ENCODE assay signal across 36 cellular contexts in the genomic region with DNA sequence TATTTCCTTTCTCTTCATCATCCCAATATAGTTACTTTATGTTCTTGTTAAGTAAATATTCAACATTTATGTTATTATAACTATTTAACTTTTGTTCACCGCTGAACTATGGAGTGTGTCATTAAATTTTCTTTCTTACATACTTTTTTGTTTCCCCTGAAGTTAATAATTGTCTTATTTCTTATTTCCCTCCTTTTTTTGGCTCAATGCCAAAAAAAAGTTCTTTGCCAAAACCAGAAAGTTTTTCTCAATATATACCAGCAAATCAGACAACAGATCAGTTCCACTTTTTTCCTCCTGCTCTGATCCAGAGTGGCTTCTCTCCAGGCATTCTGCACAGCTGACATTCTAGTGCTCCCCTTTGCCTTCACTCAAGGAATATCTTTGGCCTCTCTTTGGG.
"Had no signal": no experiment of that assay in that cellular context is flagged by ENCODE, and none has a peak within 500 bp of the region (broad histone marks: within the 10 kb centered on the region; RNA-seq: fewer than 3 reads in every experiment).

No MANE protein-coding gene starts in this region.

- H3K4me3 ChIP-seq: ascending aorta, cardiac muscle cell, MG63, PC-9 had no signal

- H3K4me2 ChIP-seq: PC-9 had no signal

- DNase-seq: activated CD4-positive, alpha-beta T cell treated with anti-CD3 and anti-CD28 coated beads for 1 hour; activated CD4-positive, alpha-beta T cell treated with anti-CD3 and anti-CD28 coated beads for 48 hours; activated CD4-positive, CD25-positive, alpha-beta regulatory T cell; activated CD8-positive, alpha-beta T cell treated with anti-CD3 and anti-CD28 coated beads for 36 hours; activated effector memory CD4-positive, alpha-beta T cell treated with anti-CD3 and anti-CD28 coated beads, Interleukin-2, amount 50 U/mL, for 16 hours; activated naive CD4-positive, alpha-beta T cell treated with Interleukin-2 at 50 U/mL for 16 hours; activated naive CD8-positive, alpha-beta T cell treated with anti-CD3 and anti-CD28 coated beads, Interleukin-2, amount 10 ng/mL, durations not matched to agents 7 days and 5 days; activated T-cell treated with anti-CD3 and anti-CD28 coated beads, Interleukin-2, amount 50 U/mL, for 1 hour; activated T-cell treated with anti-CD3 and anti-CD28 coated beads, Interleukin-2, amount 50 U/mL, for 72 hours; amygdala; Karpas-422; MG63; NCI-H1048; NCI-H1105 treated with DMSO at 0.1 percent for 48 hours; NCI-H1436; NCI-H1694; NCI-H1930; NCI-H2081 treated with DMSO at 0.1 percent for 48 hours; NCI-H226; NCI-H446 treated with DMSO at 0.1 percent for 48 hours; NCI-H524; NCI-H69; NCI-H82; NK-92 treated with Interleukin-12 subunit alpha and Interleukin-12 subunit beta, amount 100 ng/mL, for 24 hours; PC-9; SIG-M5; T1000; WERI-Rb-1 had no signal

- H3K36me3 ChIP-seq: ascending aorta, cardiac muscle cell, MG63, WERI-Rb-1 had no signal

- H3K4me1 Mint-ChIP-seq: activated naive CD4-positive, alpha-beta T cell treated with anti-CD3 and anti-CD28 coated beads, Interleukin-2, amount 50 U/mL, for 24 hours; activated naive CD8-positive, alpha-beta T cell treated with anti-CD3 and anti-CD28 coated beads, Interleukin-2, amount 10 ng/mL, durations not matched to agents 7 days and 5 days; activated T-helper 17 cell treated with anti-CD3 and anti-CD28 coated beads, Interleukin-2, amount 50 U/mL, for 72 hours; central memory CD8-positive, alpha-beta T cell had no signal

- FAIRE-seq: RCC 7860 had no signal

- H3K27me3 ChIP-seq: ascending aorta, cardiac muscle cell, MG63 had no signal

- H3K27ac Mint-ChIP-seq: activated CD8-positive, alpha-beta T cell treated with anti-CD3 and anti-CD28 coated beads for 36 hours; activated naive CD4-positive, alpha-beta T cell treated with anti-CD3 and anti-CD28 coated beads, Interleukin-2, amount 50 U/mL, for 24 hours; activated naive CD8-positive, alpha-beta T cell treated with anti-CD3 and anti-CD28 coated beads, Interleukin-2, amount 10 ng/mL, durations not matched to agents 7 days and 5 days; activated T-cell treated with anti-CD3 and anti-CD28 coated beads, Interleukin-2, amount 50 U/mL, for 72 hours; activated T-helper 17 cell treated with anti-CD3 and anti-CD28 coated beads, Interleukin-2, amount 50 U/mL, for 72 hours had no signal

- H3K27ac ChIP-seq: ascending aorta, cardiac muscle cell, PC-9, RWPE1, WERI-Rb-1 had no signal

- H3K4me3 Mint-ChIP-seq: activated CD8-positive, alpha-beta T cell treated with anti-CD3 and anti-CD28 coated beads for 36 hours; activated naive CD4-positive, alpha-beta T cell treated with anti-CD3 and anti-CD28 coated beads, Interleukin-2, amount 50 U/mL, for 24 hours; activated naive CD8-positive, alpha-beta T cell treated with anti-CD3 and anti-CD28 coated beads, Interleukin-2, amount 10 ng/mL, durations not matched to agents 7 days and 5 days; activated T-cell treated with anti-CD3 and anti-CD28 coated beads, Interleukin-2, amount 50 U/mL, for 72 hours; activated T-helper 17 cell treated with anti-CD3 and anti-CD28 coated beads, Interleukin-2, amount 50 U/mL, for 72 hours; central memory CD8-positive, alpha-beta T cell had no signal

- H3K36me3 Mint-ChIP-seq: activated naive CD4-positive, alpha-beta T cell treated with anti-CD3 and anti-CD28 coated beads, Interleukin-2, amount 50 U/mL, for 24 hours; activated naive CD8-positive, alpha-beta T cell treated with anti-CD3 and anti-CD28 coated beads, Interleukin-2, amount 10 ng/mL, durations not matched to agents 7 days and 5 days had no signal

- H3K4me1 ChIP-seq: ascending aorta had no signal

- H3K27me3 Mint-ChIP-seq: activated naive CD4-positive, alpha-beta T cell treated with anti-CD3 and anti-CD28 coated beads, Interleukin-2, amount 50 U/mL, for 24 hours; activated naive CD8-positive, alpha-beta T cell treated with anti-CD3 and anti-CD28 coated beads, Interleukin-2, amount 10 ng/mL, durations not matched to agents 7 days and 5 days; activated T-helper 17 cell treated with anti-CD3 and anti-CD28 coated beads, Interleukin-2, amount 50 U/mL, for 72 hours; central memory CD8-positive, alpha-beta T cell had no signal

- H2AFZ ChIP-seq: PC-9 had no signal

- H3K9me3 ChIP-seq: ascending aorta, MG63 had no signal

- ATAC-seq: activated CD8-positive, alpha-beta T cell treated with anti-CD3 and anti-CD28 coated beads for 36 hours; activated T-cell treated with anti-CD3 and anti-CD28 coated beads, Interleukin-2, amount 50 U/mL, for 72 hours; activated T-helper 17 cell treated with anti-CD3 and anti-CD28 coated beads, Interleukin-2, amount 50 U/mL, for 72 hours; Right ventricle myocardium inferior had no signal
